In the genomic region with DNA sequence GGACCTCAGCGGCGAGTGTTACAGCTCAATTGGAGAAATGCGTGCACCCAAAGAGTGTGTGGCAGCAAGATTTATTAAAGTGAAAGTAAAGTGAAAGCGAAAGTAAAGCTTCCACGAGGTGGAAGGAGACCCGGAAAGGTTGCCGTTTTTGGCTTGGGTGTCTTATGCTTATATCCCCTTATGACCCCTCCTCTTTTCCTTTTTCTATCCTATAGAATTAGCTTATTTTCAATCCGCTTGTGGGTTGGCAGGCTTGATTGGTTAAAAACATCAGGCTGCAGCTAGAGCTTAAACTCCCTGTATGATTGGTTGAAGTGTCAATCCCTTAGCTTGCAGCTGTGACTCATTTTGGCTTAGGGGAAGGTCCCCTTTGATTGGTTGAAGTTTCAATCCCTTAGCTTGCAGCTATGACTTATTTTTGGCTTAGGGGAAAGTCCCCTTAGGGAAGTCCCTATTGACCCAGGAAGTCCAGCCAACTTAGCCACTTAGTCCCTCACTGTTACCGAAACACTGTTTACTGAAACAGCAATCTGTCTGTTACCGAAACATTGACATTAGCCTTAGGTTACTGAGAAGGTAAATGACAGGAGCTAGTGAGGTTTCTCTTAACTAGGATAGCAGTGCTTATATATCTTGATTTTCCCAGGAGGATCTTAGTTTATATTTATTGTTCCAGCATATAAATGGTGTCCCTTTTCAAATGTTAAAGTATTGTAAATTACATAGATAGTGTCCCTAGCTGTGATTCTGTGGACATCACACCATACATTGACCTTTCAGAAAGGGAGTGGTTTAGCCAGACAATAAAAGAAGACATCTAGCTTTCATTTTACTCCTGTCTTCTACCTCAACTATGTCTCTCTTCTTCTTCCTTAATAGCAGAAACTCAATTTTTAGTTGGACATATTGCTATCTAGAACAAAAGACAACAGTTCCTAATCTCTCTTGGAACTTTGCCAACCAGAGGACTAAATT, we compare ENCODE assay signal across 8 cellular contexts.
A peak's percentile ranks its signal among the peaks of the same experiment; 100 is the strongest.
DNase-seq lines count a peak whose midpoint lies in the region; ATAC-seq and TF ChIP-seq lines count a peak whose summit lies in the region.

No MANE protein-coding gene starts in this region.

- peak overlapping the region; percentile 33 to 69 (median 58) for H3K27ac ChIP-seq in gastrocnemius medialis
- H3K27ac ChIP-seq in WERI-Rb-1: no peak overlapping the region

- no peaks in the 10 kb centered on the region for H3K4me1 ChIP-seq in gastrocnemius medialis

- DNase-seq in DMS 273 (lab: John Stamatoyannopoulos, UW; ENCODE audit: unreplicated experiment) (peak; percentile 18), DMS 273 treated with DMSO at 0.1 percent for 48 hours (lab: John Stamatoyannopoulos, UW) (no peak), NCI-H1417 treated with DMSO at 0.1 percent for 48 hours (lab: John Stamatoyannopoulos, UW) (peak; percentile 46), fibroblast of gingiva (ENCODE audit: low read depth) (peak; percentile 69), gastrocnemius medialis (peak; percentile 8 to 29), WERI-Rb-1 (no peak)
- peak; percentile 6 to 14 for DNase-seq in activated CD4-positive, alpha-beta T cell treated with anti-CD3 and anti-CD28 coated beads, Interleukin-2, amount 50 U/mL, for 48 hours

- no peak for TF ChIP-seq POLR2A in gastrocnemius medialis (IDR thresholded peaks at IDR 0.05)

- H3K36me3 ChIP-seq in gastrocnemius medialis (no peaks in the 10 kb centered on the region), WERI-Rb-1 (no peaks in the 10 kb centered on the region)

- peak overlapping the region; percentile 37 to 62 (median 59) for H3K4me3 ChIP-seq in gastrocnemius medialis
- no peak overlapping the region for H3K4me3 ChIP-seq in WERI-Rb-1 (ENCODE audit: low read depth, low read length)

- intact Hi-C loops in gastrocnemius medialis (cut with DNase I; ENCODE audit: low total_unique reads): no loop called here

- H3K27me3 ChIP-seq in gastrocnemius medialis: no peaks in the 10 kb centered on the region
- no peaks in the 10 kb centered on the region for H3K27me3 ChIP-seq in WERI-Rb-1 (ENCODE audit: insufficient read depth, low read depth, severe bottlenecking)

- in situ Hi-C loops in gastrocnemius medialis (cut with MboI; ENCODE audit: low sequenced_read_pairs in 4 of 4): loop anchor here in 2 of 4 donors (25.0 kb wide), 1 partner anchor 596 kb away; no protein-coding TSS in a partner anchor

- H3K9me3 ChIP-seq in gastrocnemius medialis (no peaks in the 10 kb centered on the region), WERI-Rb-1 (ENCODE audit: severe bottlenecking) (peaks cover 4% of the 10 kb centered on the region)

- ATAC-seq in HG02623 (IDR thresholded peaks at IDR 0.05; ENCODE audit: unreplicated experiment) (peak; percentile 81), gastrocnemius medialis (peak; percentile 56 to 67)

- no peak for TF ChIP-seq CTCF in gastrocnemius medialis (IDR thresholded peaks at IDR 0.05 in 4 of 5, conservative IDR thresholded peaks at IDR 0.05 in 1 of 5)
- TF ChIP-seq CTCF in WERI-Rb-1 (IDR thresholded peaks at IDR 0.05; ENCODE audit: low read depth, low read length): no peak

Comparison
In these comparisons a context has a peak if more than half of its experiments do, and no peak if none do; other contexts are left out.
1. DNase-seq: peak in DMS 273 (single experiment), NCI-H1417 treated with DMSO at 0.1 percent for 48 hours (single experiment), activated CD4-positive, alpha-beta T cell treated with anti-CD3 and anti-CD28 coated beads, Interleukin-2, amount 50 U/mL, for 48 hours (2 of 2), fibroblast of gingiva (single experiment) and gastrocnemius medialis (2 of 2); none in DMS 273 treated with DMSO at 0.1 percent for 48 hours (single experiment) and WERI-Rb-1 (single experiment).